ENCODE assay signal across 4 cellular contexts in genomic region chr1:213549982-213550381, GRCh38.
"Had no signal": no experiment of that assay in that cellular context is flagged by ENCODE, and none has a peak within 500 bp of the region (broad histone marks: within the 10 kb centered on the region; RNA-seq: fewer than 3 reads in every experiment).

No MANE protein-coding gene starts in this region.

- ATAC-seq: GM23338 had no signal

- DNase-seq: H9, HCEC 1CT, IMR-90 had no signal

- H3K4me2 ChIP-seq: GM23338 had no signal

- H3K4me3 ChIP-seq: GM23338 had no signal
